8 cellular contexts compared by ENCODE assay signal in genomic region chr3:192802957-192803899, GRCh38.
A peak's percentile ranks its signal among the peaks of the same experiment; 100 is the strongest.
DNase-seq lines count a peak whose midpoint lies in the region; ATAC-seq and TF ChIP-seq lines count a peak whose summit lies in the region.

No MANE protein-coding gene starts in this region.

- H3K27ac ChIP-seq in gastroesophageal sphincter: no peak overlapping the region

- TF ChIP-seq EP300 in gastroesophageal sphincter (IDR thresholded peaks at IDR 0.05): no peak

- H3K4me1 Mint-ChIP-seq in activated CD4-positive, alpha-beta T cell treated with anti-CD3 and anti-CD28 coated beads, Interleukin-2, amount 10 ng/mL, durations not matched to agents 24 days and 14 days: peaks cover 6% of the 10 kb centered on the region

- DNase-seq in Caki2 (ENCODE audit: low read depth) (peak; percentile 30), NB4 (ENCODE audit: low read depth) (peak; percentile 50), SKM-1 (lab: John Stamatoyannopoulos, UW; ENCODE audit: unreplicated experiment) (peak; percentile 53), retinal pigment epithelial cell (ENCODE audit: low read depth) (no peak)
- DNase-seq in activated CD4-positive, alpha-beta T cell treated with anti-CD3 and anti-CD28 coated beads, Interleukin-2, amount 10 ng/mL, durations not matched to agents 24 days and 14 days: no peak

- H3K36me3 ChIP-seq in gastroesophageal sphincter: peaks cover 0 to 13% of the 10 kb centered on the region in 2 donors

- H3K9me3 Mint-ChIP-seq in activated CD4-positive, alpha-beta T cell treated with anti-CD3 and anti-CD28 coated beads, Interleukin-2, amount 10 ng/mL, durations not matched to agents 24 days and 14 days: no peaks in the 10 kb centered on the region

- WGBS in gastroesophageal sphincter (ENCODE audit: low coverage in 1 of 2), 2 donors: 24 to 32% methylated on average over 4 to 7 of the region's 7 CpGs

- ATAC-seq in GM21390 (IDR thresholded peaks at IDR 0.05; ENCODE audit: unreplicated experiment): peak; percentile 53
- ATAC-seq in gastroesophageal sphincter: no peak
- ATAC-seq in GM18873 (IDR thresholded peaks at IDR 0.05; ENCODE audit: low FRiP score, unreplicated experiment): no peak

- H3K27me3 ChIP-seq in gastroesophageal sphincter: no peaks in the 10 kb centered on the region

- H3K36me3 Mint-ChIP-seq in activated CD4-positive, alpha-beta T cell treated with anti-CD3 and anti-CD28 coated beads, Interleukin-2, amount 10 ng/mL, durations not matched to agents 24 days and 14 days (ENCODE audit: low read depth): peaks cover 6% of the 10 kb centered on the region

- peaks cover 0 to 12% (median 0%) of the 10 kb centered on the region in 3 donors for H3K4me1 ChIP-seq in gastroesophageal sphincter

- TF ChIP-seq CTCF in NB4 (IDR thresholded peaks at IDR 0.05; ENCODE audit: low read depth, low read length): peak; percentile 44
- peak; percentile 21 to 47 (median 38) for TF ChIP-seq CTCF in gastroesophageal sphincter (IDR thresholded peaks at IDR 0.05)
- TF ChIP-seq CTCF in retinal pigment epithelial cell (conservative IDR thresholded peaks at IDR 0.05; ENCODE audit: low read depth, low read length): peak; percentile 61

- no peaks in the 10 kb centered on the region for H3K27me3 Mint-ChIP-seq in activated CD4-positive, alpha-beta T cell treated with anti-CD3 and anti-CD28 coated beads, Interleukin-2, amount 10 ng/mL, durations not matched to agents 24 days and 14 days

- H3K4me3 ChIP-seq in NB4 (ENCODE audit: low read depth, low read length) (no peak overlapping the region), gastroesophageal sphincter (no peak overlapping the region), retinal pigment epithelial cell (ENCODE audit: low read length) (no peak overlapping the region)

- H3K27ac Mint-ChIP-seq in activated CD4-positive, alpha-beta T cell treated with anti-CD3 and anti-CD28 coated beads, Interleukin-2, amount 10 ng/mL, durations not matched to agents 24 days and 14 days: no peak overlapping the region

- TF ChIP-seq POLR2A in NB4 (IDR thresholded peaks at IDR 0.05; ENCODE audit: extremely low read depth, insufficient read length): no peak
- no peak for TF ChIP-seq POLR2A in gastroesophageal sphincter (IDR thresholded peaks at IDR 0.05)

- H3K4me3 Mint-ChIP-seq in activated CD4-positive, alpha-beta T cell treated with anti-CD3 and anti-CD28 coated beads, Interleukin-2, amount 10 ng/mL, durations not matched to agents 24 days and 14 days: no peak overlapping the region

- intact Hi-C loops in activated CD4-positive, alpha-beta T cell treated with anti-CD3 and anti-CD28 coated beads, Interleukin-2, amount 10 ng/mL, durations not matched to agents 24 days and 14 days (cut with micrococcal nuclease): loop anchor here (1.0 to 2.0 kb wide), 2 partner anchors 237 to 336 kb away; no protein-coding TSS in a partner anchor

- in situ Hi-C loops in Caki2 (cut with HindIII; ENCODE audit: low pct_unique_long_range_greater_than_20kb, low sequenced_read_pairs): no loop called here

- H3K9me3 ChIP-seq in gastroesophageal sphincter: no peaks in the 10 kb centered on the region

Comparison
In these comparisons a context has a peak if more than half of its experiments do, and no peak if none do; other contexts are left out.
1. DNase-seq: peak in Caki2 (single experiment), NB4 (single experiment) and SKM-1 (single experiment); none in retinal pigment epithelial cell (single experiment) and activated CD4-positive, alpha-beta T cell treated with anti-CD3 and anti-CD28 coated beads, Interleukin-2, amount 10 ng/mL, durations not matched to agents 24 days and 14 days (single experiment).
2. Peak in every context shown above with its lines, with median percentiles within 50 percentile points of each other: CTCF ChIP-seq.